In the genomic region with DNA sequence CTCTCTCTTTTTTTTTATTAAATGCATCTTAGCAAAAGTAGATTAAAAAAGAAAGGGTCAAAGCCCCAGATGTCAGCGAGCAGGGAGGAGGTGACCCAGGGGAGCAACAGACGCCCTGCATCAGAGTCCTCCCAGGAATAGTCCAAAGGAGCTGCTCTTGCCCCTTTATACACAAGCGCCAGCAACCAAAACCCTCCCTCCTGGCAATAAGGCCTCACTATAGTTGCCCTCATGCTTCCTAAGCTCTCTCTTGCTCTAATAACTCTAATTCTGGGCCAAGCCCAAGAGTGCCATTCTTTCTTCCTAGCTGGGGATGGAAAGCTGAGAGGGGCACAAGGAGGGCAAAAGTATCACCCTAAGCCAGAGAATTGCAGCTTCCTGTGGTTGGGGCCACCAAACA, we compare ENCODE assay signal across 2 cellular contexts.
TF ChIP-seq lines count a peak whose summit lies in the region.

No MANE protein-coding gene starts in this region.

TF ChIP-seq in SK-N-SH, 30 proteins besides CTCF, POLR2A, EP300 and RAD21:
- TF ChIP-seq, protein P1, sequence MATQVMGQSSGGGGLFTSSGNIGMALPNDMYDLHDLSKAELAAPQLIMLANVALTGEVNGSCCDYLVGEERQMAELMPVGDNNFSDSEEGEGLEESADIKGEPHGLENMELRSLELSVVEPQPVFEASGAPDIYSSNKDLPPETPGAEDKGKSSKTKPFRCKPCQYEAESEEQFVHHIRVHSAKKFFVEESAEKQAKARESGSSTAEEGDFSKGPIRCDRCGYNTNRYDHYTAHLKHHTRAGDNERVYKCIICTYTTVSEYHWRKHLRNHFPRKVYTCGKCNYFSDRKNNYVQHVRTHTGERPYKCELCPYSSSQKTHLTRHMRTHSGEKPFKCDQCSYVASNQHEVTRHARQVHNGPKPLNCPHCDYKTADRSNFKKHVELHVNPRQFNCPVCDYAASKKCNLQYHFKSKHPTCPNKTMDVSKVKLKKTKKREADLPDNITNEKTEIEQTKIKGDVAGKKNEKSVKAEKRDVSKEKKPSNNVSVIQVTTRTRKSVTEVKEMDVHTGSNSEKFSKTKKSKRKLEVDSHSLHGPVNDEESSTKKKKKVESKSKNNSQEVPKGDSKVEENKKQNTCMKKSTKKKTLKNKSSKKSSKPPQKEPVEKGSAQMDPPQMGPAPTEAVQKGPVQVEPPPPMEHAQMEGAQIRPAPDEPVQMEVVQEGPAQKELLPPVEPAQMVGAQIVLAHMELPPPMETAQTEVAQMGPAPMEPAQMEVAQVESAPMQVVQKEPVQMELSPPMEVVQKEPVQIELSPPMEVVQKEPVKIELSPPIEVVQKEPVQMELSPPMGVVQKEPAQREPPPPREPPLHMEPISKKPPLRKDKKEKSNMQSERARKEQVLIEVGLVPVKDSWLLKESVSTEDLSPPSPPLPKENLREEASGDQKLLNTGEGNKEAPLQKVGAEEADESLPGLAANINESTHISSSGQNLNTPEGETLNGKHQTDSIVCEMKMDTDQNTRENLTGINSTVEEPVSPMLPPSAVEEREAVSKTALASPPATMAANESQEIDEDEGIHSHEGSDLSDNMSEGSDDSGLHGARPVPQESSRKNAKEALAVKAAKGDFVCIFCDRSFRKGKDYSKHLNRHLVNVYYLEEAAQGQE (IDR thresholded peaks at IDR 0.05; ENCODE audit: low read depth, low read length): no peak
- TF ChIP-seq FOXM1 (IDR thresholded peaks at IDR 0.05; ENCODE audit: low read depth): no peak
- TF ChIP-seq RXRA (IDR thresholded peaks at IDR 0.05; ENCODE audit: borderline replicate concordance, low read depth): no peak
- TF ChIP-seq, protein P2, sequence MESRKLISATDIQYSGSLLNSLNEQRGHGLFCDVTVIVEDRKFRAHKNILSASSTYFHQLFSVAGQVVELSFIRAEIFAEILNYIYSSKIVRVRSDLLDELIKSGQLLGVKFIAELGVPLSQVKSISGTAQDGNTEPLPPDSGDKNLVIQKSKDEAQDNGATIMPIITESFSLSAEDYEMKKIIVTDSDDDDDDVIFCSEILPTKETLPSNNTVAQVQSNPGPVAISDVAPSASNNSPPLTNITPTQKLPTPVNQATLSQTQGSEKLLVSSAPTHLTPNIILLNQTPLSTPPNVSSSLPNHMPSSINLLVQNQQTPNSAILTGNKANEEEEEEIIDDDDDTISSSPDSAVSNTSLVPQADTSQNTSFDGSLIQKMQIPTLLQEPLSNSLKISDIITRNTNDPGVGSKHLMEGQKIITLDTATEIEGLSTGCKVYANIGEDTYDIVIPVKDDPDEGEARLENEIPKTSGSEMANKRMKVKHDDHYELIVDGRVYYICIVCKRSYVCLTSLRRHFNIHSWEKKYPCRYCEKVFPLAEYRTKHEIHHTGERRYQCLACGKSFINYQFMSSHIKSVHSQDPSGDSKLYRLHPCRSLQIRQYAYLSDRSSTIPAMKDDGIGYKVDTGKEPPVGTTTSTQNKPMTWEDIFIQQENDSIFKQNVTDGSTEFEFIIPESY (IDR thresholded peaks at IDR 0.05; ENCODE audit: borderline replicate concordance, low read depth): no peak
- TF ChIP-seq, protein P3, sequence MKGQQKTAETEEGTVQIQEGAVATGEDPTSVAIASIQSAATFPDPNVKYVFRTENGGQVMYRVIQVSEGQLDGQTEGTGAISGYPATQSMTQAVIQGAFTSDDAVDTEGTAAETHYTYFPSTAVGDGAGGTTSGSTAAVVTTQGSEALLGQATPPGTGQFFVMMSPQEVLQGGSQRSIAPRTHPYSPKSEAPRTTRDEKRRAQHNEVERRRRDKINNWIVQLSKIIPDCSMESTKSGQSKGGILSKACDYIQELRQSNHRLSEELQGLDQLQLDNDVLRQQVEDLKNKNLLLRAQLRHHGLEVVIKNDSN (IDR thresholded peaks at IDR 0.05; ENCODE audit: borderline replicate concordance, low read depth): no peak
- TF ChIP-seq RFX5 (IDR thresholded peaks at IDR 0.05; ENCODE audit: low read length): no peak
- TF ChIP-seq ELF1 (IDR thresholded peaks at IDR 0.05): no peak
- TF ChIP-seq, protein P4, sequence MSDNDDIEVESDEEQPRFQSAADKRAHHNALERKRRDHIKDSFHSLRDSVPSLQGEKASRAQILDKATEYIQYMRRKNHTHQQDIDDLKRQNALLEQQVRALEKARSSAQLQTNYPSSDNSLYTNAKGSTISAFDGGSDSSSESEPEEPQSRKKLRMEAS (IDR thresholded peaks at IDR 0.05; ENCODE audit: low read depth): no peak
- no peak for TF ChIP-seq GATA2 (CRISPR knock-in tag; IDR thresholded peaks at IDR 0.05)
- no peak for TF ChIP-seq YY1 (IDR thresholded peaks at IDR 0.05; ENCODE audit: low read depth)
- TF ChIP-seq SMC3 (IDR thresholded peaks at IDR 0.05; ENCODE audit: low read depth, low read length): no peak
- TF ChIP-seq POLR2AphosphoS5 (IDR thresholded peaks at IDR 0.05; ENCODE audit: low read depth, low read length): no peak
- TF ChIP-seq MXI1 (IDR thresholded peaks at IDR 0.05; ENCODE audit: low read depth, low read length): no peak
- no peak for TF ChIP-seq TEAD4 (IDR thresholded peaks at IDR 0.05; ENCODE audit: borderline replicate concordance, insufficient read depth)
- no peak for TF ChIP-seq TAF1 (IDR thresholded peaks at IDR 0.05; ENCODE audit: borderline replicate concordance, low read depth, low read length)
- no peak for TF ChIP-seq NRF1 (IDR thresholded peaks at IDR 0.05; ENCODE audit: low read depth, low read length)
TF ChIP-seq in SK-N-SH: peak in this region for 0.

TF ChIP-seq in SK-N-SH treated with all-trans-retinoic acid at 6 μM for 48 hours, 23 proteins besides CTCF, POLR2A, EP300 and RAD21 (continued from another document):
- TF ChIP-seq, protein P5, sequence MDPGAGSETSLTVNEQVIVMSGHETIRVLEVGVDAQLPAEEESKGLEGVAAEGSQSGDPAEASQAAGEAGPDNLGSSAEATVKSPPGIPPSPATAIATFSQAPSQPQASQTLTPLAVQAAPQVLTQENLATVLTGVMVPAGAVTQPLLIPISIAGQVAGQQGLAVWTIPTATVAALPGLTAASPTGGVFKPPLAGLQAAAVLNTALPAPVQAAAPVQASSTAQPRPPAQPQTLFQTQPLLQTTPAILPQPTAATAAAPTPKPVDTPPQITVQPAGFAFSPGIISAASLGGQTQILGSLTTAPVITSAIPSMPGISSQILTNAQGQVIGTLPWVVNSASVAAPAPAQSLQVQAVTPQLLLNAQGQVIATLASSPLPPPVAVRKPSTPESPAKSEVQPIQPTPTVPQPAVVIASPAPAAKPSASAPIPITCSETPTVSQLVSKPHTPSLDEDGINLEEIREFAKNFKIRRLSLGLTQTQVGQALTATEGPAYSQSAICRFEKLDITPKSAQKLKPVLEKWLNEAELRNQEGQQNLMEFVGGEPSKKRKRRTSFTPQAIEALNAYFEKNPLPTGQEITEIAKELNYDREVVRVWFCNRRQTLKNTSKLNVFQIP (CRISPR knock-in tag; IDR thresholded peaks at IDR 0.05; ENCODE audit: borderline replicate concordance, low read depth): no peak
- TF ChIP-seq BACH2 (CRISPR knock-in tag; IDR thresholded peaks at IDR 0.05; ENCODE audit: borderline replicate concordance) (no peak), SNAI2 (CRISPR knock-in tag; IDR thresholded peaks at IDR 0.05) (no peak), ISL1 (CRISPR knock-in tag; IDR thresholded peaks at IDR 0.05) (no peak)
TF ChIP-seq in SK-N-SH treated with all-trans-retinoic acid at 6 μM for 48 hours: peak in this region for 0.
